In genomic region chr6:116011520-116011919, GRCh38 we compare ENCODE assay signal across 2 cellular contexts.
TF ChIP-seq lines count a peak whose summit lies in the region.

No MANE protein-coding gene starts in this region.

TF ChIP-seq in liver, 16 proteins besides CTCF, POLR2A, EP300 and RAD21:
- TF ChIP-seq EGR1 (IDR thresholded peaks at IDR 0.05; ENCODE audit: low read depth in 2 of 2) = no peak
- TF ChIP-seq FOXA2 (IDR thresholded peaks at IDR 0.05) = no peak
- TF ChIP-seq TAF1 (conservative IDR thresholded peaks at IDR 0.05) = no peak
- TF ChIP-seq GABPA (IDR thresholded peaks at IDR 0.05 in 1 of 2, conservative IDR thresholded peaks at IDR 0.05 in 1 of 2) = no peak
- no peak for TF ChIP-seq REST (IDR thresholded peaks at IDR 0.05)
- no peak for TF ChIP-seq RXRA (IDR thresholded peaks at IDR 0.05)
- TF ChIP-seq YY1 (IDR thresholded peaks at IDR 0.05) = no peak
- TF ChIP-seq JUND (IDR thresholded peaks at IDR 0.05) = no peak
- TF ChIP-seq ATF3 (IDR thresholded peaks at IDR 0.05) = no peak
- no peak for TF ChIP-seq HNF4G (IDR thresholded peaks at IDR 0.05)
- no peak for TF ChIP-seq SP1 (IDR thresholded peaks at IDR 0.05)
- no peak for TF ChIP-seq MAX (IDR thresholded peaks at IDR 0.05)
- TF ChIP-seq NR2F2 (IDR thresholded peaks at IDR 0.05) = no peak
- TF ChIP-seq ZBTB33 (IDR thresholded peaks at IDR 0.05) = no peak
- TF ChIP-seq HNF4A (conservative IDR thresholded peaks at IDR 0.05) = no peak
- TF ChIP-seq FOXA1 (IDR thresholded peaks at IDR 0.05) = no peak

TF ChIP-seq in HepG2, 621 proteins besides CTCF, POLR2A, EP300 and RAD21:
- TF ChIP-seq HMGXB4 (CRISPR knock-in tag; IDR thresholded peaks at IDR 0.05; ENCODE audit: borderline replicate concordance in 1 of 2, low read depth in 1 of 2) = no peak
- no peak for TF ChIP-seq MYC (CRISPR knock-in tag; IDR thresholded peaks at IDR 0.05; ENCODE audit: borderline replicate concordance)
- no peak for TF ChIP-seq ZNF709 (CRISPR knock-in tag; IDR thresholded peaks at IDR 0.05)
- no peak for TF ChIP-seq PLRG1 (conservative IDR thresholded peaks at IDR 0.05)
- no peak for TF ChIP-seq SMC3 (IDR thresholded peaks at IDR 0.05; ENCODE audit: low read length)
- no peak for TF ChIP-seq IRF2 (CRISPR knock-in tag; IDR thresholded peaks at IDR 0.05)
- no peak for TF ChIP-seq MXD1 (CRISPR knock-in tag; IDR thresholded peaks at IDR 0.05)
- TF ChIP-seq KMT2B (CRISPR knock-in tag; IDR thresholded peaks at IDR 0.05) = no peak
- no peak for TF ChIP-seq SALL1 (CRISPR knock-in tag; IDR thresholded peaks at IDR 0.05)
- no peak for TF ChIP-seq MXD3 (CRISPR knock-in tag; IDR thresholded peaks at IDR 0.05)
- TF ChIP-seq NR2F6 (IDR thresholded peaks at IDR 0.05) = no peak
- no peak for TF ChIP-seq NR2F6 (CRISPR knock-in tag; IDR thresholded peaks at IDR 0.05)
- no peak for TF ChIP-seq NCOA5 (CRISPR knock-in tag; IDR thresholded peaks at IDR 0.05)
- TF ChIP-seq HNRNPH1 (optimal IDR thresholded peaks at IDR 0.05; ENCODE audit: low read depth, low read length) = no peak
